Comparison of ENCODE assay signal across 1 cellular context in genomic region chr11:120756931-120757330, GRCh38.
TF ChIP-seq lines count a peak whose summit lies in the region.

No MANE protein-coding gene starts in this region.

TF ChIP-seq in GM23338, 12 proteins besides CTCF, POLR2A, EP300 and RAD21 (continued from another document):
- TF ChIP-seq ZNF462 (CRISPR knock-in tag; IDR thresholded peaks at IDR 0.05) (no peak), CREB1 (CRISPR knock-in tag; IDR thresholded peaks at IDR 0.05; ENCODE audit: low read depth) (no peak), JUNB (IDR thresholded peaks at IDR 0.05; ENCODE audit: unreplicated experiment) (no peak), ZNF114 (CRISPR knock-in tag; IDR thresholded peaks at IDR 0.05) (no peak), ETS1 (IDR thresholded peaks at IDR 0.05) (no peak), ZNF331 (CRISPR knock-in tag; IDR thresholded peaks at IDR 0.05; ENCODE audit: low read depth) (no peak)
